In the genomic region with DNA sequence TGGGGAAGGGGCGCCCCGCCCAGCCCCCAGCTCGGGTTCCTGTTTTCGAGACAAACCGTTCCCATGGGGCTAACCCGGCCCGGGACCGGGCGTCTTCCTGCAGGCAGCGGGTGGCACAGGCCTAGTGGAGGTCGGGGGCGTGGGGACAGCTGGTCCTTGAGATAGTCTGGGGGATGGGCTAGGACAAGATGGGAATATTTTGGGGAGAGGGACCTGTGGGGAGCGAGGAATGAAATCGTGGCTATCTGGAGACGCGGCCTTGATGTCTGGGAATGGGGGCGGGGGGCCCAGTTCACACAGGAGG, we compare ENCODE assay signal across 8 cellular contexts. TPM values are rescaled to one million over a fixed set of nuclear protein-coding genes. Genes with fewer than 3 reads are reported as not detected.
DNase-seq lines count a peak whose midpoint lies in the region; ATAC-seq, FAIRE-seq and TF ChIP-seq lines count a peak whose summit lies in the region.

No MANE protein-coding gene starts in this region.

- peak overlapping the region; percentile 84 for H3K4me3 Mint-ChIP-seq in activated CD4-positive, alpha-beta memory T cell treated with anti-CD3 and anti-CD28 coated beads, Interleukin-2, amount 10 ng/mL, durations not matched to agents 7 days and 5 days

- intact Hi-C loops in endothelial cell of umbilical vein (cut with micrococcal nuclease): no loop called here

- H3K27ac ChIP-seq in endothelial cell of umbilical vein (ENCODE audit: insufficient read depth, low read depth, low read length): no peak overlapping the region
- H3K27ac ChIP-seq in neural cell (ENCODE audit: low read length): no peak overlapping the region
- H3K27ac ChIP-seq in urinary bladder (ENCODE audit: low read depth): peak overlapping the region; percentile 62

- ATAC-seq in GM21825 (IDR thresholded peaks at IDR 0.05; ENCODE audit: unreplicated experiment): no peak

- H3K79me2 ChIP-seq in endothelial cell of umbilical vein (ENCODE audit: control insufficient read depth, insufficient read depth, low read length) (no peaks in the 10 kb centered on the region), neural cell (replicated peaks; ENCODE audit: insufficient read depth, low read length) (no peaks in the 10 kb centered on the region)

- no peaks in the 10 kb centered on the region for H3K9me3 ChIP-seq in endothelial cell of umbilical vein (replicated peaks; ENCODE audit: control insufficient read depth, insufficient read depth, low read length)
- no peaks in the 10 kb centered on the region for H3K9me3 ChIP-seq in neural cell (ENCODE audit: low read length)

- no peak for TF ChIP-seq CTCF in endothelial cell of umbilical vein (IDR thresholded peaks at IDR 0.05; ENCODE audit: extremely low read depth in 1 of 2, insufficient read depth in 1 of 2, low read depth in 1 of 2, low read length in 2 of 2)
- TF ChIP-seq CTCF in neural cell (IDR thresholded peaks at IDR 0.05; ENCODE audit: poor library complexity, severe bottlenecking): no peak

- no peaks in the 10 kb centered on the region for H3K9me1 ChIP-seq in endothelial cell of umbilical vein (replicated peaks; ENCODE audit: control insufficient read depth, extremely low read depth, insufficient read depth, low read length)

- H3K36me3 ChIP-seq in endothelial cell of umbilical vein (ENCODE audit: control insufficient read depth in 2 of 2, extremely low read depth in 1 of 2, insufficient read depth in 2 of 2, low read length in 2 of 2) (no peaks in the 10 kb centered on the region), neural cell (ENCODE audit: insufficient read depth, low read length) (no peaks in the 10 kb centered on the region), urinary bladder (ENCODE audit: insufficient read depth) (no peaks in the 10 kb centered on the region)

- H4K20me1 ChIP-seq in endothelial cell of umbilical vein (replicated peaks; ENCODE audit: control insufficient read depth, extremely low read depth, insufficient read depth, low read length): no peaks in the 10 kb centered on the region
- no peaks in the 10 kb centered on the region for H4K20me1 ChIP-seq in neural cell (ENCODE audit: insufficient read depth)

- peaks cover 52% of the 10 kb centered on the region for H3K4me1 Mint-ChIP-seq in activated CD4-positive, alpha-beta memory T cell treated with anti-CD3 and anti-CD28 coated beads, Interleukin-2, amount 10 ng/mL, durations not matched to agents 7 days and 5 days

- POLR2A ChIA-PET in activated CD4-positive, alpha-beta memory T cell treated with anti-CD3 and anti-CD28 coated beads, Interleukin-2, amount 10 ng/mL, durations not matched to agents 7 days and 5 days (lab: Charles Lee): interaction anchor here (0.8 to 15.7 kb wide), 20 partner anchors 9 to 1904 kb away, joined by 3 to 435 read pairs (median 4); a partner anchor contains a TSS
- POLR2A ChIA-PET in endothelial cell of umbilical vein (lab: Charles Lee): no interaction called here

- peak overlapping the region; percentile 90 for H3K27ac Mint-ChIP-seq in activated CD4-positive, alpha-beta memory T cell treated with anti-CD3 and anti-CD28 coated beads, Interleukin-2, amount 10 ng/mL, durations not matched to agents 7 days and 5 days

- no peak for FAIRE-seq in endothelial cell of umbilical vein (lab: Jason Lieb, UNC)

- H3K27me3 Mint-ChIP-seq in activated CD4-positive, alpha-beta memory T cell treated with anti-CD3 and anti-CD28 coated beads, Interleukin-2, amount 10 ng/mL, durations not matched to agents 7 days and 5 days: no peaks in the 10 kb centered on the region

- peaks cover 28% of the 10 kb centered on the region for H3K36me3 Mint-ChIP-seq in activated CD4-positive, alpha-beta memory T cell treated with anti-CD3 and anti-CD28 coated beads, Interleukin-2, amount 10 ng/mL, durations not matched to agents 7 days and 5 days (ENCODE audit: low read depth)

- no peak for TF ChIP-seq EP300 in neural cell (conservative IDR thresholded peaks at IDR 0.05; ENCODE audit: poor library complexity, severe bottlenecking)

- dilution Hi-C loops in endothelial cell of umbilical vein (cut with MboI; ENCODE audit: extremely low pct_ligation_motif_present, low sequenced_read_pairs): no loop called here

- TF ChIP-seq RAD21 in neural cell (conservative IDR thresholded peaks at IDR 0.05): no peak

- no peaks in the 10 kb centered on the region for H3K9me2 ChIP-seq in neural cell (ENCODE audit: insufficient read depth, low read length)

- CTCF ChIA-PET in activated CD4-positive, alpha-beta memory T cell treated with anti-CD3 and anti-CD28 coated beads, Interleukin-2, amount 10 ng/mL, durations not matched to agents 7 days and 5 days (lab: Charles Lee): interaction anchor here (0.8 to 9.8 kb wide), 9 partner anchors 16 to 1182 kb away, joined by 3 to 132 read pairs (median 20); a partner anchor contains a TSS
- CTCF ChIA-PET in endothelial cell of umbilical vein (lab: Charles Lee): interaction anchor here (1.3 kb wide), 1 partner anchor 22 kb away, joined by 3 read pairs; a partner anchor contains a TSS

- TF ChIP-seq POLR2A in endothelial cell of umbilical vein (IDR thresholded peaks at IDR 0.05; ENCODE audit: low read depth, low read length): no peak

- H3K9me3 Mint-ChIP-seq in activated CD4-positive, alpha-beta memory T cell treated with anti-CD3 and anti-CD28 coated beads, Interleukin-2, amount 10 ng/mL, durations not matched to agents 7 days and 5 days: no peaks in the 10 kb centered on the region

- H3K4me2 ChIP-seq in endothelial cell of umbilical vein (ENCODE audit: insufficient read depth, low read length) (peak overlapping the region; percentile 84), neural cell (ENCODE audit: low read length) (peak overlapping the region; percentile 62)

- H3K9ac ChIP-seq in endothelial cell of umbilical vein (replicated peaks; ENCODE audit: extremely low read depth, insufficient read depth, low read length) (no peak overlapping the region), neural cell (ENCODE audit: low read length) (peak overlapping the region; percentile 61)

- 0% methylated on average over 17 of the region's 17 CpGs for WGBS in urinary bladder

- H3F3A ChIP-seq in neural cell (ENCODE audit: insufficient read depth, low read length, poor library complexity, severe bottlenecking): no peaks in the 10 kb centered on the region

- H3K27me3 ChIP-seq in endothelial cell of umbilical vein (ENCODE audit: control insufficient read depth in 2 of 2, insufficient read depth in 2 of 2, low read length in 2 of 2) (peaks cover 27 to 32% of the 10 kb centered on the region in 2 experiments), neural cell (ENCODE audit: insufficient read depth, low read depth, low read length) (peaks cover 47% of the 10 kb centered on the region)

- H2AFZ ChIP-seq in endothelial cell of umbilical vein (ENCODE audit: low read depth, low read length) (peak overlapping the region; percentile 85), neural cell (ENCODE audit: low read depth, low read length) (no peak overlapping the region)

- H3K4me3 ChIP-seq in endothelial cell of umbilical vein (replicated peaks in 1 of 3; ENCODE audit: insufficient read depth in 1 of 3, low read depth in 1 of 3, low read length in 3 of 3) (peak overlapping the region; percentile 15 to 49 (median 32)), neural cell (ENCODE audit: low read length) (peak overlapping the region; percentile 65), urinary bladder (ENCODE audit: low read depth, low read length) (peak overlapping the region; percentile 54)

- DNase-seq in AG08396 (ENCODE audit: low spot score) (peak; percentile 50), KG1 (lab: John Stamatoyannopoulos, UW) (peak; percentile 96), endothelial cell of umbilical vein (ENCODE audit: low read depth, low spot score) (peak; percentile 32), HT-29 (ENCODE audit: low spot score) (no peak)
- DNase-seq in activated CD4-positive, alpha-beta memory T cell treated with anti-CD3 and anti-CD28 coated beads, Interleukin-2, amount 10 ng/mL, durations not matched to agents 7 days and 5 days: peak; percentile 92

- BruUV-seq in endothelial cell of umbilical vein (replicated peaks; lab: Mats Ljungman, UMichigan): no TSS peak

- peaks cover 13% of the 10 kb centered on the region for H3K4me1 ChIP-seq in endothelial cell of umbilical vein (ENCODE audit: control insufficient read depth, extremely low read depth, insufficient read depth, low read length)
- peaks cover 2% of the 10 kb centered on the region for H3K4me1 ChIP-seq in urinary bladder (ENCODE audit: insufficient read depth)

RNA-seq across cellular contexts. Expression of a gene that starts 1.2 kb away (rescaled TPM):
- 100 to 1,000 TPM; 179 to 183 TPM for total RNA-seq in activated CD4-positive, alpha-beta memory T cell treated with anti-CD3 and anti-CD28 coated beads, Interleukin-2, amount 10 ng/mL, durations not matched to agents 7 days and 5 days
- total RNA-seq in endothelial cell of umbilical vein: 1.1 and 2.3 TPM in 2 replicates
- 1.2 and 2.1 TPM in 2 replicates for polyA plus RNA-seq in endothelial cell of umbilical vein
- 0.79 and 0.80 TPM in 2 replicates for polyA plus RNA-seq in endothelial cell of umbilical vein (2011; cell fraction: cytosol; rRNA removed)
- 4.5 and 7.5 TPM in 2 replicates for polyA plus RNA-seq in endothelial cell of umbilical vein (2011; cell fraction: nucleus; rRNA removed)
- polyA plus RNA-seq in endothelial cell of umbilical vein (2012): 0.44 and 2.1 TPM in 2 replicates
- polyA minus RNA-seq in endothelial cell of umbilical vein: 2.1 and 2.8 TPM in 2 replicates
- not detected for polyA minus RNA-seq in endothelial cell of umbilical vein (2011; cell fraction: cytosol; rRNA and poly(A)+ RNA removed)
- polyA minus RNA-seq in endothelial cell of umbilical vein (2011; cell fraction: nucleus; rRNA and poly(A)+ RNA removed): 1.2 and 1.3 TPM in 2 replicates
- polyA plus RNA-seq in neural cell: 4.5 and 13.9 TPM in 2 replicates
- polyA minus RNA-seq in neural cell: 2.9 and 4.4 TPM in 2 replicates
- total RNA-seq in urinary bladder: 7.6 TPM
- polyA plus RNA-seq in urinary bladder: 46.1 TPM
- total RNA-seq in HT-29 (2014; rRNA removed; shearing (Covaris generic)): not detected in 2 replicates

RNA-seq across cellular contexts. Expression of a gene that starts 14.6 kb away (rescaled TPM):
- total RNA-seq in activated CD4-positive, alpha-beta memory T cell treated with anti-CD3 and anti-CD28 coated beads, Interleukin-2, amount 10 ng/mL, durations not matched to agents 7 days and 5 days: 1 to 10 TPM; 3.1 to 4.0 TPM
- 0.39 and 0.62 TPM in 2 replicates for total RNA-seq in endothelial cell of umbilical vein
- polyA plus RNA-seq in endothelial cell of umbilical vein: 0.10 and 0.11 TPM in 2 replicates
- polyA plus RNA-seq in endothelial cell of umbilical vein (2011; cell fraction: cytosol; rRNA removed): 0.06 and 0.07 TPM in 2 replicates
- 0.83 and 0.91 TPM in 2 replicates for polyA plus RNA-seq in endothelial cell of umbilical vein (2011; cell fraction: nucleus; rRNA removed)
- polyA plus RNA-seq in endothelial cell of umbilical vein (2012): 0.16 and 0.37 TPM in 2 replicates
- 0.41 and 0.47 TPM in 2 replicates for polyA minus RNA-seq in endothelial cell of umbilical vein
- not detected for polyA minus RNA-seq in endothelial cell of umbilical vein (2011; cell fraction: cytosol; rRNA and poly(A)+ RNA removed)
- 0.72 and 1.4 TPM in 2 replicates for polyA minus RNA-seq in endothelial cell of umbilical vein (2011; cell fraction: nucleus; rRNA and poly(A)+ RNA removed)
- polyA plus RNA-seq in neural cell: 0.14 and 0.43 TPM in 2 replicates
- polyA minus RNA-seq in neural cell: 0.58 TPM in 1 of 2 replicates, not detected in the other
- 15.1 TPM for total RNA-seq in urinary bladder
- 33.6 TPM for polyA plus RNA-seq in urinary bladder
- 0.16 and 0.23 TPM in 2 replicates for total RNA-seq in HT-29 (2014; rRNA removed; shearing (Covaris generic))

RNA-seq across cellular contexts. Expression of a gene that starts 22.2 kb away (rescaled TPM):
- under 1 TPM in 1 of 2 experiments, not detected in 1; 0.08 TPM for total RNA-seq in activated CD4-positive, alpha-beta memory T cell treated with anti-CD3 and anti-CD28 coated beads, Interleukin-2, amount 10 ng/mL, durations not matched to agents 7 days and 5 days
- total RNA-seq in endothelial cell of umbilical vein (not detected in 2 replicates), urinary bladder (11.5 TPM)
- polyA plus RNA-seq in endothelial cell of umbilical vein (not detected in 2 replicates), neural cell (68.0 and 99.8 TPM in 2 replicates), urinary bladder (30.5 TPM)
- not detected in 2 replicates for polyA plus RNA-seq in endothelial cell of umbilical vein (2011; cell fraction: cytosol; rRNA removed)
- polyA plus RNA-seq in endothelial cell of umbilical vein (2011; cell fraction: nucleus; rRNA removed): not detected in 2 replicates
- polyA plus RNA-seq in endothelial cell of umbilical vein (2012): not detected in 2 replicates
- polyA minus RNA-seq in endothelial cell of umbilical vein (not detected in 2 replicates), neural cell (279 and 325 TPM in 2 replicates)
- not detected for polyA minus RNA-seq in endothelial cell of umbilical vein (2011; cell fraction: cytosol; rRNA and poly(A)+ RNA removed)
- polyA minus RNA-seq in endothelial cell of umbilical vein (2011; cell fraction: nucleus; rRNA and poly(A)+ RNA removed): not detected in 2 replicates
- not detected in 2 replicates for total RNA-seq in HT-29 (2014; rRNA removed; shearing (Covaris generic))

RNA-seq across cellular contexts. Expression of a gene that starts 33.2 kb away (rescaled TPM):
- 100 to 1,000 TPM; 385 to 390 TPM for total RNA-seq in activated CD4-positive, alpha-beta memory T cell treated with anti-CD3 and anti-CD28 coated beads, Interleukin-2, amount 10 ng/mL, durations not matched to agents 7 days and 5 days
- total RNA-seq in endothelial cell of umbilical vein: 322 and 342 TPM in 2 replicates
- 94.0 and 95.0 TPM in 2 replicates for polyA plus RNA-seq in endothelial cell of umbilical vein
- polyA plus RNA-seq in endothelial cell of umbilical vein (2011; cell fraction: cytosol; rRNA removed): 72.5 and 73.7 TPM in 2 replicates
- 271 and 349 TPM in 2 replicates for polyA plus RNA-seq in endothelial cell of umbilical vein (2011; cell fraction: nucleus; rRNA removed)
- 156 and 202 TPM in 2 replicates for polyA plus RNA-seq in endothelial cell of umbilical vein (2012)
- 107 and 134 TPM in 2 replicates for polyA minus RNA-seq in endothelial cell of umbilical vein
- 55.6 TPM for polyA minus RNA-seq in endothelial cell of umbilical vein (2011; cell fraction: cytosol; rRNA and poly(A)+ RNA removed)
- polyA minus RNA-seq in endothelial cell of umbilical vein (2011; cell fraction: nucleus; rRNA and poly(A)+ RNA removed): 177 and 197 TPM in 2 replicates
- polyA plus RNA-seq in neural cell: 53.2 and 72.7 TPM in 2 replicates
- 120 and 150 TPM in 2 replicates for polyA minus RNA-seq in neural cell
- 111 TPM for total RNA-seq in urinary bladder
- 115 TPM for polyA plus RNA-seq in urinary bladder
- 193 and 251 TPM in 2 replicates for total RNA-seq in HT-29 (2014; rRNA removed; shearing (Covaris generic))

RNA-seq across cellular contexts. Expression of a gene that starts 57.8 kb away (rescaled TPM):
- total RNA-seq in activated CD4-positive, alpha-beta memory T cell treated with anti-CD3 and anti-CD28 coated beads, Interleukin-2, amount 10 ng/mL, durations not matched to agents 7 days and 5 days: 10 to 100 TPM; 95.6 to 98.0 TPM
- total RNA-seq in endothelial cell of umbilical vein (43.3 and 48.5 TPM in 2 replicates), urinary bladder (11.7 TPM)
- polyA plus RNA-seq in endothelial cell of umbilical vein (44.0 and 51.6 TPM in 2 replicates), neural cell (12.4 and 13.2 TPM in 2 replicates), urinary bladder (13.9 TPM)
- 45.1 and 45.7 TPM in 2 replicates for polyA plus RNA-seq in endothelial cell of umbilical vein (2011; cell fraction: cytosol; rRNA removed)
- 109 and 123 TPM in 2 replicates for polyA plus RNA-seq in endothelial cell of umbilical vein (2011; cell fraction: nucleus; rRNA removed)
- 38.6 and 49.2 TPM in 2 replicates for polyA plus RNA-seq in endothelial cell of umbilical vein (2012)
- polyA minus RNA-seq in endothelial cell of umbilical vein (46.8 and 52.0 TPM in 2 replicates), neural cell (9.5 and 9.7 TPM in 2 replicates)
- 18.9 TPM for polyA minus RNA-seq in endothelial cell of umbilical vein (2011; cell fraction: cytosol; rRNA and poly(A)+ RNA removed)
- 23.0 and 36.3 TPM in 2 replicates for polyA minus RNA-seq in endothelial cell of umbilical vein (2011; cell fraction: nucleus; rRNA and poly(A)+ RNA removed)
- 44.4 and 57.0 TPM in 2 replicates for total RNA-seq in HT-29 (2014; rRNA removed; shearing (Covaris generic))

Comparison
In these comparisons a context has a peak if more than half of its experiments do, and no peak if none do; other contexts are left out.
1. RNA of a gene that starts 1.2 kb away (total RNA-seq): 179 to 183 TPM in activated CD4-positive, alpha-beta memory T cell treated with anti-CD3 and anti-CD28 coated beads, Interleukin-2, amount 10 ng/mL, durations not matched to agents 7 days and 5 days; 7.6 TPM in urinary bladder (single experiment), 1.1 to 2.3 TPM in endothelial cell of umbilical vein and not detected in HT-29; every median in the first group is over 10 times any median in the second.
2. RNA of a gene that starts 22.2 kb away (total RNA-seq): 11.5 TPM in urinary bladder (single experiment); 0.08 TPM in activated CD4-positive, alpha-beta memory T cell treated with anti-CD3 and anti-CD28 coated beads, Interleukin-2, amount 10 ng/mL, durations not matched to agents 7 days and 5 days, not detected in endothelial cell of umbilical vein and not detected in HT-29; every median in the first group is over 10 times any median in the second.
3. Peak in every context shown above with its lines, with median percentiles within 50 percentile points of each other: H3K4me3 ChIP-seq.